ENCODE assay signal across 19 cellular contexts in genomic region chr1:8189931-8190483, GRCh38.
DNase-seq lines count a peak whose midpoint lies in the region; ATAC-seq and TF ChIP-seq lines count a peak whose summit lies in the region.
"Had no signal": no experiment of that assay in that cellular context is flagged by ENCODE, and none has a peak within 500 bp of the region (broad histone marks: within the 10 kb centered on the region; RNA-seq: fewer than 3 reads in every experiment).

No MANE protein-coding gene starts in this region.

- TF ChIP-seq CTCF in WTC11 (IDR thresholded peaks at IDR 0.05) (no peak), hepatocyte (IDR thresholded peaks at IDR 0.05; ENCODE audit: poor library complexity) (no peak)
- no peak for TF ChIP-seq CTCF in CD4-positive, alpha-beta T cell (IDR thresholded peaks at IDR 0.05)

- no peaks in the 10 kb centered on the region for H3K27me3 Mint-ChIP-seq in WTC11 (ENCODE audit: low read depth)
- no peaks in the 10 kb centered on the region for H3K27me3 Mint-ChIP-seq in CD4-positive, alpha-beta T cell
- no peaks in the 10 kb centered on the region for H3K27me3 Mint-ChIP-seq in activated CD4-positive, alpha-beta memory T cell treated with anti-CD3 and anti-CD28 coated beads, Interleukin-2, amount 10 ng/mL, durations not matched to agents 7 days and 5 days
- H3K27me3 Mint-ChIP-seq: activated naive CD8-positive, alpha-beta T cell; central memory CD8-positive, alpha-beta T cell had no signal

- H3K36me3 Mint-ChIP-seq in WTC11 = no peaks in the 10 kb centered on the region
- no peaks in the 10 kb centered on the region for H3K36me3 Mint-ChIP-seq in CD4-positive, alpha-beta T cell (ENCODE audit: low read depth)
- H3K36me3 Mint-ChIP-seq in activated CD4-positive, alpha-beta memory T cell treated with anti-CD3 and anti-CD28 coated beads, Interleukin-2, amount 10 ng/mL, durations not matched to agents 7 days and 5 days (ENCODE audit: low read depth) = no peaks in the 10 kb centered on the region
- H3K36me3 Mint-ChIP-seq: activated naive CD8-positive, alpha-beta T cell; IgD-negative memory B cell had no signal

- no peaks in the 10 kb centered on the region for H3K4me1 ChIP-seq in hepatocyte (ENCODE audit: insufficient read depth)

- no peak overlapping the region for H3K4me3 ChIP-seq in hepatocyte
- H3K4me3 ChIP-seq: SJSA1 had no signal

- intact Hi-C loops in CD4-positive, alpha-beta T cell (cut with DNase I, micrococcal nuclease) = no loop called here

- ATAC-seq in WTC11 (no peak), GM19023 (IDR thresholded peaks at IDR 0.05; ENCODE audit: unreplicated experiment) (no peak), GM21515 (IDR thresholded peaks at IDR 0.05; ENCODE audit: unreplicated experiment) (no peak)
- ATAC-seq in CD4-positive, alpha-beta T cell (ENCODE audit: poor library complexity) = no peak
- ATAC-seq: activated T-cell treated with anti-CD3 and anti-CD28 coated beads, Interleukin-2, amount 50 U/mL, for 4 hours had no signal

- no peaks in the 10 kb centered on the region for H3K9me3 Mint-ChIP-seq in WTC11
- no peaks in the 10 kb centered on the region for H3K9me3 Mint-ChIP-seq in CD4-positive, alpha-beta T cell
- H3K9me3 Mint-ChIP-seq in activated CD4-positive, alpha-beta memory T cell treated with anti-CD3 and anti-CD28 coated beads, Interleukin-2, amount 10 ng/mL, durations not matched to agents 7 days and 5 days = no peaks in the 10 kb centered on the region
- H3K9me3 Mint-ChIP-seq: activated T-cell treated with anti-CD3 and anti-CD28 coated beads, Interleukin-2, amount 50 U/mL, for 4 hours; central memory CD8-positive, alpha-beta T cell; IgD-negative memory B cell had no signal

- H3K9me2 ChIP-seq in hepatocyte (replicated peaks; ENCODE audit: insufficient read depth) = no peaks in the 10 kb centered on the region

- H2AFZ ChIP-seq in hepatocyte = no peak overlapping the region

- H3K79me2 ChIP-seq in hepatocyte = no peaks in the 10 kb centered on the region

- H3K36me3 ChIP-seq in hepatocyte (replicated peaks; ENCODE audit: insufficient read depth, low read depth) = no peaks in the 10 kb centered on the region
- H3K36me3 ChIP-seq: SJSA1 had no signal

- H3K27ac ChIP-seq in hepatocyte = peak overlapping the region; percentile 30
- no peak overlapping the region for H3K27ac ChIP-seq in CD4-positive, alpha-beta T cell (ENCODE audit: low read depth, low read length)
- H3K27ac ChIP-seq: SJSA1 had no signal

- POLR2A ChIA-PET in WTC11 (lab: Charles Lee) = no interaction called here
- POLR2A ChIA-PET in CD4-positive, alpha-beta T cell (lab: Charles Lee) = no interaction called here
- POLR2A ChIA-PET in activated CD4-positive, alpha-beta memory T cell treated with anti-CD3 and anti-CD28 coated beads, Interleukin-2, amount 10 ng/mL, durations not matched to agents 7 days and 5 days (lab: Charles Lee) = interaction anchor here (0.8 kb wide), 1 partner anchor 24 kb away, joined by 3 read pairs; no protein-coding TSS in a partner anchor

- H3K9me3 ChIP-seq in hepatocyte (ENCODE audit: low read depth) = no peaks in the 10 kb centered on the region
- no peaks in the 10 kb centered on the region for H3K9me3 ChIP-seq in CD4-positive, alpha-beta T cell (ENCODE audit: control insufficient read depth, low read length)
- H3K9me3 ChIP-seq: SJSA1 had no signal

- no peak overlapping the region for H3K4me2 ChIP-seq in hepatocyte

- no peak overlapping the region for H3K4me3 Mint-ChIP-seq in WTC11
- no peak overlapping the region for H3K4me3 Mint-ChIP-seq in CD4-positive, alpha-beta T cell
- H3K4me3 Mint-ChIP-seq in activated CD4-positive, alpha-beta memory T cell treated with anti-CD3 and anti-CD28 coated beads, Interleukin-2, amount 10 ng/mL, durations not matched to agents 7 days and 5 days = no peak overlapping the region
- H3K4me3 Mint-ChIP-seq: activated naive CD8-positive, alpha-beta T cell; activated T-cell treated with anti-CD3 and anti-CD28 coated beads, Interleukin-2, amount 50 U/mL, for 4 hours; central memory CD8-positive, alpha-beta T cell; IgD-negative memory B cell had no signal

- H3K4me1 Mint-ChIP-seq in WTC11 = peaks cover 17% of the 10 kb centered on the region
- peaks cover 7% of the 10 kb centered on the region for H3K4me1 Mint-ChIP-seq in CD4-positive, alpha-beta T cell (ENCODE audit: low read depth)
- peaks cover 10% of the 10 kb centered on the region for H3K4me1 Mint-ChIP-seq in activated CD4-positive, alpha-beta memory T cell treated with anti-CD3 and anti-CD28 coated beads, Interleukin-2, amount 10 ng/mL, durations not matched to agents 7 days and 5 days

- H4K20me1 ChIP-seq in hepatocyte (ENCODE audit: insufficient read depth, poor library complexity, severe bottlenecking) = no peaks in the 10 kb centered on the region

- no peaks in the 10 kb centered on the region for H3K27me3 ChIP-seq in hepatocyte
- H3K27me3 ChIP-seq in CD4-positive, alpha-beta T cell (ENCODE audit: control insufficient read depth, insufficient read depth, low read length) = no peaks in the 10 kb centered on the region
- H3K27me3 ChIP-seq: SJSA1 had no signal

- no peak overlapping the region; the same call in 1 of the 2 replicates for H3K27ac Mint-ChIP-seq in WTC11
- H3K27ac Mint-ChIP-seq in CD4-positive, alpha-beta T cell = no peak overlapping the region
- no peak overlapping the region for H3K27ac Mint-ChIP-seq in activated CD4-positive, alpha-beta memory T cell treated with anti-CD3 and anti-CD28 coated beads, Interleukin-2, amount 10 ng/mL, durations not matched to agents 7 days and 5 days
- H3K27ac Mint-ChIP-seq: activated naive CD8-positive, alpha-beta T cell had no signal

- CTCF ChIA-PET in WTC11 (lab: Charles Lee) = interaction anchor here (0.6 kb wide), 1 partner anchor 1516 kb away, joined by 3 read pairs; no protein-coding TSS in a partner anchor
- CTCF ChIA-PET in CD4-positive, alpha-beta T cell (lab: Charles Lee) = no interaction called here
- CTCF ChIA-PET in activated CD4-positive, alpha-beta memory T cell treated with anti-CD3 and anti-CD28 coated beads, Interleukin-2, amount 10 ng/mL, durations not matched to agents 7 days and 5 days (lab: Charles Lee) = interaction anchor here (1.0 kb wide), 1 partner anchor 209 kb away, joined by 4 read pairs; no protein-coding TSS in a partner anchor

- 68% methylated on average over 6 of the region's 6 CpGs for WGBS in hepatocyte (ENCODE audit: low lambda C conversion rate, missing lambda C conversion rate)

- DNase-seq in DMS53 treated with DMSO at 0.1 percent for 48 hours (lab: John Stamatoyannopoulos, UW; ENCODE audit: unreplicated experiment) = peak; percentile 65
- DNase-seq in WTC11 (ENCODE audit: low spot score) = no peak
- peak; percentile 53 for DNase-seq in hepatocyte (ENCODE audit: low spot score)
- peak; percentile 71 for DNase-seq in renal cortical epithelial cell (ENCODE audit: low read depth)
- DNase-seq in CD4-positive, alpha-beta T cell = no peak
- DNase-seq in activated CD4-positive, alpha-beta memory T cell treated with anti-CD3 and anti-CD28 coated beads, Interleukin-2, amount 10 ng/mL, durations not matched to agents 7 days and 5 days = no peak
- DNase-seq: activated CD4-positive, alpha-beta T cell treated with anti-CD3 and anti-CD28 coated beads, Interleukin-2, amount 50 U/mL, for 1 hour; activated T-cell treated with anti-CD3 and anti-CD28 coated beads, Interleukin-2, amount 50 U/mL, for 4 hours; AML-193; NCI-H1105; NCI-H2171; NK-92 treated with Interleukin-12 subunit alpha and Interleukin-12 subunit beta, amount 100 ng/mL, for 24 hours; occipital lobe had no signal

TF ChIP-seq in WTC11, 78 proteins besides CTCF, POLR2A, EP300 and RAD21:
- TF ChIP-seq FOXK1 (CRISPR knock-in tag; IDR thresholded peaks at IDR 0.05) (no peak), GABPB1 (CRISPR knock-in tag; IDR thresholded peaks at IDR 0.05) (peak; percentile 95), SOX15 (CRISPR knock-in tag; IDR thresholded peaks at IDR 0.05) (no peak), ZNF219 (CRISPR knock-in tag; IDR thresholded peaks at IDR 0.05; ENCODE audit: borderline replicate concordance) (no peak)

Comparison
In these comparisons a context has a peak if more than half of its experiments do, and no peak if none do; other contexts are left out.
1. DNase-seq: peak in DMS53 treated with DMSO at 0.1 percent for 48 hours (single experiment), hepatocyte (single experiment) and renal cortical epithelial cell (single experiment); none in WTC11 (single experiment), CD4-positive, alpha-beta T cell (0 of 10) and activated CD4-positive, alpha-beta memory T cell treated with anti-CD3 and anti-CD28 coated beads, Interleukin-2, amount 10 ng/mL, durations not matched to agents 7 days and 5 days (single experiment).